15 cellular contexts compared by ENCODE assay signal in the genomic region with DNA sequence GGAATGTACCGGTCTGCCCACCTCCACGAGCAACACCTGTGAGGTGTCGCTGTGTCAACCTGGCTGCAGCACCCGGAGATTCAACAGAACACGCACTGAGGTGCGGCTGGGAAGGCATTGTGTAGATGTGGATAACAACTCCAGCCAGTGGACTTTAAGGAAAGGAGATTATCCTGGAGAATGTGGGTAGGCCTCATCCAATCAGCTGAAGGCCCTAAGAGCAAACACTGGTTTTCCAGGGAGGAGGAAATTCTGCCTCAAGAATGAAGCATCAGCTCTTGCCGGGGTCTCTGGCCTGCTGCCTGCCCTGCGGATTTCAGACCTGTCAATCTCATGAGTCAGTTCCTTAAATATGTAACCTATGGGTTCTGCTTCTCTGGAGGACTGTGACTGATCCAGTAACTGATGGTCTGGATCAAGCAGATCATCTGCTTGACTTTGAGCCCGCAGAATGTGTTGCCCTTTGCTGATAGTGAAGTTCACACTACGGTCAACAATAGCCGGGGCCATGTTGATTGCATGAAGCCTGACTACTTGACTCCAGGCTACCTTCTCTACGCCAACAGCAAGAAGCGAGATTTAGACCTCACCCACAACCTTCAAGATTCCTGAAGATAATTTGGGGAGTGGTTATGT. TPM values are rescaled to one million over a fixed set of nuclear protein-coding genes. Genes with fewer than 3 reads are reported as not detected.
A peak's percentile ranks its signal among the peaks of the same experiment; 100 is the strongest.
DNase-seq lines count a peak whose midpoint lies in the region; ATAC-seq, FAIRE-seq and TF ChIP-seq lines count a peak whose summit lies in the region.
"Had no signal": no experiment of that assay in that cellular context is flagged by ENCODE, and none has a peak within 500 bp of the region (broad histone marks: within the 10 kb centered on the region; RNA-seq: fewer than 3 reads in every experiment).

No MANE protein-coding gene starts in this region.

- H3K9ac ChIP-seq in IMR-90 (ENCODE audit: low read depth, low read length) (no peak overlapping the region), astrocyte (ENCODE audit: low read length) (no peak overlapping the region)

- H2BK20ac ChIP-seq in IMR-90 (ENCODE audit: low read depth, low read length), result no peak overlapping the region

- H4K20me1 ChIP-seq in IMR-90 (ENCODE audit: insufficient read depth, low read length) (peaks cover 11% of the 10 kb centered on the region), astrocyte (ENCODE audit: insufficient read depth, low read length) (no peaks in the 10 kb centered on the region)

- H3K23ac ChIP-seq in IMR-90 (ENCODE audit: low read depth, low read length), result 0 out of 2 replicates have a peak overlapping the region, but pooled peaks have one; percentile 19

- H3K36me3 ChIP-seq in IMR-90 (ENCODE audit: control insufficient read depth, insufficient read depth, low read length), result peaks cover 15% of the 10 kb centered on the region; the same call in 1 of the 2 replicates
- H3K36me3 ChIP-seq in astrocyte (ENCODE audit: insufficient read depth, low read length), result no peaks in the 10 kb centered on the region
- H3K36me3 ChIP-seq in kidney epithelial cell (ENCODE audit: control insufficient read depth, insufficient read depth, low read length), result no peaks in the 10 kb centered on the region
- H3K36me3 ChIP-seq in body of pancreas (replicated peaks in 1 of 2; ENCODE audit: insufficient read depth in 1 of 2, low read depth in 2 of 2), result no peaks in the 10 kb centered on the region

- FAIRE-seq in astrocyte (lab: Jason Lieb, UNC), result no peak
- FAIRE-seq: H1 had no signal

- TF ChIP-seq POLR2A in IMR-90 (IDR thresholded peaks at IDR 0.05; ENCODE audit: low read depth, low read length) (no peak), body of pancreas (IDR thresholded peaks at IDR 0.05) (no peak)

- peak overlapping the region; percentile 49 for H3K4ac ChIP-seq in IMR-90 (ENCODE audit: low read depth, low read length)

- peaks cover 17% of the 10 kb centered on the region for H3K9me1 ChIP-seq in IMR-90 (ENCODE audit: insufficient read depth, low read length)

- peak overlapping the region; percentile 74; the same call in 1 of the 2 replicates for H2AK5ac ChIP-seq in IMR-90 (ENCODE audit: low read depth, low read length)

- H3K4me1 ChIP-seq in IMR-90 (ENCODE audit: control insufficient read depth, insufficient read depth, low read length) (peaks cover 14% of the 10 kb centered on the region), astrocyte (ENCODE audit: insufficient read depth, low read length) (peaks cover 21% of the 10 kb centered on the region), body of pancreas (no peaks in the 10 kb centered on the region)
- H3K4me1 ChIP-seq: upper lobe of left lung had no signal

- H3K9me3 ChIP-seq in IMR-90 (ENCODE audit: control insufficient read depth, insufficient read depth, low read length) (no peaks in the 10 kb centered on the region), astrocyte (ENCODE audit: insufficient read depth, low read depth, low read length) (no peaks in the 10 kb centered on the region), body of pancreas (no peaks in the 10 kb centered on the region)
- H3K9me3 ChIP-seq: upper lobe of left lung had no signal

- H2BK15ac ChIP-seq in IMR-90 (ENCODE audit: low read depth, low read length), result no peak overlapping the region; the same call in 2 of the 3 replicates

- H3K9me3 Mint-ChIP-seq in astrocyte (ENCODE audit: unreplicated experiment), result no peaks in the 10 kb centered on the region

- no peak overlapping the region for H4K91ac ChIP-seq in IMR-90 (ENCODE audit: insufficient read depth, low read depth, low read length)

- POLR2A ChIA-PET in IMR-90 (lab: Charles Lee; ENCODE audit: unreplicated experiment), result no interaction called here

- no TSS peak for BruUV-seq in IMR-90 (replicated peaks; lab: Mats Ljungman, UMichigan)

- no peak overlapping the region for H3K4me3 Mint-ChIP-seq in astrocyte (ENCODE audit: unreplicated experiment)

- ATAC-seq in IMR-90 (ENCODE audit: low read depth), result peak; percentile 92
- ATAC-seq in GM18858 (IDR thresholded peaks at IDR 0.05; ENCODE audit: unreplicated experiment), result no peak
- ATAC-seq in HG03175 (IDR thresholded peaks at IDR 0.05; ENCODE audit: unreplicated experiment), result no peak
- ATAC-seq in body of pancreas, result no peak
- ATAC-seq: Panc1 had no signal

- no peaks in the 10 kb centered on the region for H3K79me2 ChIP-seq in astrocyte (ENCODE audit: insufficient read depth, low read length)

- H3K27ac ChIP-seq in IMR-90 (ENCODE audit: insufficient read depth, low read length) (peak overlapping the region; percentile 68; the same call in 1 of the 2 replicates), astrocyte (ENCODE audit: low read depth, low read length) (peak overlapping the region; percentile 49), body of pancreas (no peak overlapping the region)
- H3K27ac ChIP-seq: epithelial cell of prostate, skin epidermis, upper lobe of left lung had no signal

- intact Hi-C loops in IMR-90 (cut with micrococcal nuclease) (no loop called here), body of pancreas (cut with DNase I) (loop anchor here (10.0 kb wide), 1 partner anchor 60 kb away; a partner anchor contains a TSS)

- peaks cover 23% of the 10 kb centered on the region for H3K4me1 Mint-ChIP-seq in astrocyte (ENCODE audit: low read depth, unreplicated experiment)

- no peak overlapping the region for H3K18ac ChIP-seq in IMR-90 (ENCODE audit: low read depth, low read length)

- H4K5ac ChIP-seq in IMR-90 (ENCODE audit: low read depth, low read length), result no peak overlapping the region

- TF ChIP-seq RAD21 in IMR-90 (IDR thresholded peaks at IDR 0.05; ENCODE audit: low read length), result no peak

- in situ Hi-C loops in ACHN (cut with HindIII; ENCODE audit: low pct_ligation_motif_present, low pct_unique_long_range_greater_than_20kb, low sequenced_read_pairs), result no loop called here
- in situ Hi-C loops in IMR-90 (cut with MboI; ENCODE audit: low sequenced_read_pairs), result no loop called here

- H3K27ac Mint-ChIP-seq in astrocyte (ENCODE audit: unreplicated experiment), result peak overlapping the region; percentile 88

- TF ChIP-seq CTCF in IMR-90 (conservative IDR thresholded peaks at IDR 0.05; ENCODE audit: low read depth, low read length) (no peak), astrocyte (IDR thresholded peaks at IDR 0.05; ENCODE audit: insufficient read depth, low read depth, low read length) (no peak), kidney epithelial cell (IDR thresholded peaks at IDR 0.05; ENCODE audit: insufficient read depth, low read length, poor library complexity, severe bottlenecking) (no peak), body of pancreas (IDR thresholded peaks at IDR 0.05) (no peak)

- H2BK5ac ChIP-seq in IMR-90 (ENCODE audit: low read depth, low read length, poor library complexity, severe bottlenecking), result peak overlapping the region; percentile 16

- H3K4me2 ChIP-seq in IMR-90 (ENCODE audit: low read depth, low read length) (peak overlapping the region; percentile 13; the same call in 1 of the 2 replicates), astrocyte (ENCODE audit: low read length) (peak overlapping the region; percentile 67)

- dilution Hi-C loops in IMR-90 (cut with HindIII; ENCODE audit: low sequenced_read_pairs, unreplicated experiment), result no loop called here

- peaks cover 2% of the 10 kb centered on the region for H3K27me3 Mint-ChIP-seq in astrocyte (ENCODE audit: low read depth, unreplicated experiment)

- H3K56ac ChIP-seq in IMR-90 (ENCODE audit: extremely low read depth, insufficient read depth, low read length), result no peak overlapping the region

- 33% methylated on average over 3 of the region's 13 CpGs; no CpG with 5 or more reads in 1 of the 2 experiments for WGBS in IMR-90 (ENCODE audit: extremely low coverage in 2 of 2, insufficient read length in 1 of 2), 2 experiments
- 71 to 76% methylated on average over 13 of the region's 13 CpGs for WGBS in body of pancreas, 2 donors

- H2BK120ac ChIP-seq in IMR-90 (ENCODE audit: low read depth, low read length), result no peak overlapping the region; the same call in 1 of the 2 replicates

- no peak overlapping the region for H3K4me3 ChIP-seq in IMR-90 (ENCODE audit: insufficient read depth, low read depth, low read length)
- no peak overlapping the region for H3K4me3 ChIP-seq in astrocyte (ENCODE audit: insufficient read depth, low read depth, low read length)
- no peak overlapping the region for H3K4me3 ChIP-seq in kidney epithelial cell (ENCODE audit: low read depth, low read length)
- no peak overlapping the region for H3K4me3 ChIP-seq in body of pancreas
- H3K4me3 ChIP-seq: skin epidermis, upper lobe of left lung had no signal

- H3K36me3 Mint-ChIP-seq in astrocyte (ENCODE audit: low read depth, unreplicated experiment), result peaks cover 10% of the 10 kb centered on the region

- CTCF ChIA-PET in IMR-90 (lab: Yijun Ruan, JAX), result no interaction called here

- H3K79me1 ChIP-seq in IMR-90 (ENCODE audit: low read depth in 1 of 2, low read length in 2 of 2), result peaks cover 4 to 7% of the 10 kb centered on the region in 2 experiments; a peak in 2 of 4 replicates

- H3K14ac ChIP-seq in IMR-90 (replicated peaks; ENCODE audit: low read depth, low read length), result no peak overlapping the region

- no peaks in the 10 kb centered on the region for H3K27me3 ChIP-seq in IMR-90 (ENCODE audit: control insufficient read depth, insufficient read depth, low read length)
- H3K27me3 ChIP-seq in astrocyte (ENCODE audit: insufficient read depth, low read length), result no peaks in the 10 kb centered on the region
- H3K27me3 ChIP-seq in kidney epithelial cell (ENCODE audit: control insufficient read depth, insufficient read depth, low read length), result no peaks in the 10 kb centered on the region
- no peaks in the 10 kb centered on the region for H3K27me3 ChIP-seq in body of pancreas
- H3K27me3 ChIP-seq: upper lobe of left lung had no signal

- peak; percentile 84 for DNase-seq in ACHN
- DNase-seq in IMR-90, result peak; percentile 91
- DNase-seq in astrocyte (ENCODE audit: low read depth), result peak; percentile 96
- DNase-seq in kidney epithelial cell (ENCODE audit: low read depth), result peak; percentile 44
- no peak for DNase-seq in activated gamma-delta T cell treated with Interleukin-2 at 50 U/mL for 16 hours
- no peak for DNase-seq in body of pancreas
- DNase-seq: AML-193, T1000, upper lobe of left lung had no signal

- H2AFZ ChIP-seq in IMR-90 (replicated peaks; ENCODE audit: low read length, poor library complexity), result no peak overlapping the region
- no peak overlapping the region for H2AFZ ChIP-seq in astrocyte (ENCODE audit: low read depth, low read length)

- peak overlapping the region in 1 of 2 experiments; percentile 34; a peak in 1 of 4 replicates for H4K8ac ChIP-seq in IMR-90 (ENCODE audit: low read depth in 2 of 2, low read length in 2 of 2)

- H2AK9ac ChIP-seq in IMR-90 (replicated peaks; ENCODE audit: low read depth, low read length, poor library complexity), result peak overlapping the region; percentile 4

RNA-seq across cellular contexts. Expression of a gene that starts 15.9 kb away (rescaled TPM):
- total RNA-seq in IMR-90 (2012; rRNA removed) (5.6 and 8.8 TPM in 2 replicates), astrocyte (5.8 and 6.8 TPM in 2 replicates), kidney epithelial cell (5.4 and 5.8 TPM in 2 replicates), body of pancreas (1 to 10 TPM; 3.1 to 6.9 TPM)
- polyA plus RNA-seq in IMR-90 (2012; rRNA removed), result 7.3 and 7.6 TPM in 2 replicates
- polyA plus RNA-seq in IMR-90 (2012; cell fraction: cytosol; rRNA removed), result 2.5 and 3.2 TPM in 2 replicates
- polyA plus RNA-seq in IMR-90 (2012; cell fraction: nucleus; rRNA removed; ENCODE audit: low replicate concordance), result 32.6 and 43.8 TPM in 2 replicates

RNA-seq across cellular contexts. Expression of a gene that starts 58.8 kb away (rescaled TPM):
- total RNA-seq in IMR-90 (2012; rRNA removed), result 19.4 and 25.3 TPM in 2 replicates
- polyA plus RNA-seq in IMR-90 (2012; rRNA removed), result 10.6 and 15.6 TPM in 2 replicates
- 5.8 and 8.5 TPM in 2 replicates for polyA plus RNA-seq in IMR-90 (2012; cell fraction: cytosol; rRNA removed)
- polyA plus RNA-seq in IMR-90 (2012; cell fraction: nucleus; rRNA removed; ENCODE audit: low replicate concordance), result 28.1 and 43.3 TPM in 2 replicates
- total RNA-seq in astrocyte, result 6.7 and 8.3 TPM in 2 replicates
- total RNA-seq in kidney epithelial cell, result 15.8 and 20.8 TPM in 2 replicates
- total RNA-seq in body of pancreas, result 10 to 100 TPM; 10.4 to 25.4 TPM

Comparison
In these comparisons a context has a peak if more than half of its experiments do, and no peak if none do; other contexts are left out.
1. DNase-seq: peak in ACHN (single experiment), IMR-90 (single experiment), astrocyte (single experiment) and kidney epithelial cell (single experiment); none in activated gamma-delta T cell treated with Interleukin-2 at 50 U/mL for 16 hours (single experiment) and body of pancreas (0 of 4).
2. H3K27ac ChIP-seq: peak in IMR-90 (single experiment) and astrocyte (single experiment); none in body of pancreas (0 of 4).